ENCODE assay signal across 1 cellular context in genomic region chr12:53268009-53268636, GRCh38.
TF ChIP-seq lines count a peak whose summit lies in the region.

Gene ESPL1, plus strand, starts transcription at chr12:53268299. Its CDS starts 468 bp downstream, at chr12:53268767.

TF ChIP-seq in WTC11, 78 proteins besides CTCF, POLR2A, EP300 and RAD21 (continued from another document):
- TF ChIP-seq FOXK1 (CRISPR knock-in tag; IDR thresholded peaks at IDR 0.05) (0 out of 2 replicates have a peak, but pooled peaks have one; percentile 56), TP53 (CRISPR knock-in tag; IDR thresholded peaks at IDR 0.05) (no peak), ZNF532 (CRISPR knock-in tag; IDR thresholded peaks at IDR 0.05; ENCODE audit: borderline replicate concordance) (no peak), FOXJ3 (CRISPR knock-in tag; IDR thresholded peaks at IDR 0.05; ENCODE audit: borderline replicate concordance) (no peak), TEAD1 (CRISPR knock-in tag; IDR thresholded peaks at IDR 0.05) (no peak; the same call in 1 of the 2 replicates), E2F4 (CRISPR knock-in tag; IDR thresholded peaks at IDR 0.05; ENCODE audit: borderline replicate concordance, low read depth) (peak; percentile 91), ZNF317 (CRISPR knock-in tag; IDR thresholded peaks at IDR 0.05; ENCODE audit: borderline replicate concordance, low read depth) (no peak), GRHL2 (CRISPR knock-in tag; IDR thresholded peaks at IDR 0.05; ENCODE audit: insufficient replicate concordance, severe bottlenecking) (no peak), SP1 (CRISPR knock-in tag; conservative IDR thresholded peaks at IDR 0.05) (0 out of 2 replicates have a peak, but pooled peaks have one; percentile 33), ZNF512 (CRISPR knock-in tag; IDR thresholded peaks at IDR 0.05; ENCODE audit: borderline replicate concordance) (no peak), ZNF416 (CRISPR knock-in tag; IDR thresholded peaks at IDR 0.05) (no peak), NR3C1 (CRISPR knock-in tag; conservative IDR thresholded peaks at IDR 0.05; ENCODE audit: low read depth) (no peak), ZBTB43 (CRISPR knock-in tag; IDR thresholded peaks at IDR 0.05) (no peak), IRF1 (CRISPR knock-in tag; IDR thresholded peaks at IDR 0.05) (no peak), MYBL2 (CRISPR knock-in tag; IDR thresholded peaks at IDR 0.05) (peak; percentile 98), JUN (CRISPR knock-in tag; IDR thresholded peaks at IDR 0.05) (no peak), IRF2 (CRISPR knock-in tag; IDR thresholded peaks at IDR 0.05; ENCODE audit: borderline replicate concordance, low read depth) (no peak), ZMAT4 (CRISPR knock-in tag; IDR thresholded peaks at IDR 0.05) (no peak), OVOL2 (CRISPR knock-in tag; IDR thresholded peaks at IDR 0.05; ENCODE audit: borderline replicate concordance) (no peak), ZNF396 (CRISPR knock-in tag; IDR thresholded peaks at IDR 0.05; ENCODE audit: borderline replicate concordance) (no peak), ZNF121 (CRISPR knock-in tag; IDR thresholded peaks at IDR 0.05) (peak; percentile 88; the same call in 1 of the 2 replicates), ESRRA (CRISPR knock-in tag; IDR thresholded peaks at IDR 0.05; ENCODE audit: borderline replicate concordance) (no peak), TCF7 (CRISPR knock-in tag; IDR thresholded peaks at IDR 0.05; ENCODE audit: low read depth) (no peak), ZNF219 (CRISPR knock-in tag; IDR thresholded peaks at IDR 0.05; ENCODE audit: borderline replicate concordance) (no peak), NR2C2 (CRISPR knock-in tag; IDR thresholded peaks at IDR 0.05) (no peak)
- TF ChIP-seq, protein P1, sequence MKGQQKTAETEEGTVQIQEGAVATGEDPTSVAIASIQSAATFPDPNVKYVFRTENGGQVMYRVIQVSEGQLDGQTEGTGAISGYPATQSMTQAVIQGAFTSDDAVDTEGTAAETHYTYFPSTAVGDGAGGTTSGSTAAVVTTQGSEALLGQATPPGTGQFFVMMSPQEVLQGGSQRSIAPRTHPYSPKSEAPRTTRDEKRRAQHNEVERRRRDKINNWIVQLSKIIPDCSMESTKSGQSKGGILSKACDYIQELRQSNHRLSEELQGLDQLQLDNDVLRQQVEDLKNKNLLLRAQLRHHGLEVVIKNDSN (CRISPR knock-in tag; IDR thresholded peaks at IDR 0.05): peak; percentile 47; the same call in 1 of the 2 replicates
- TF ChIP-seq, protein P2, sequence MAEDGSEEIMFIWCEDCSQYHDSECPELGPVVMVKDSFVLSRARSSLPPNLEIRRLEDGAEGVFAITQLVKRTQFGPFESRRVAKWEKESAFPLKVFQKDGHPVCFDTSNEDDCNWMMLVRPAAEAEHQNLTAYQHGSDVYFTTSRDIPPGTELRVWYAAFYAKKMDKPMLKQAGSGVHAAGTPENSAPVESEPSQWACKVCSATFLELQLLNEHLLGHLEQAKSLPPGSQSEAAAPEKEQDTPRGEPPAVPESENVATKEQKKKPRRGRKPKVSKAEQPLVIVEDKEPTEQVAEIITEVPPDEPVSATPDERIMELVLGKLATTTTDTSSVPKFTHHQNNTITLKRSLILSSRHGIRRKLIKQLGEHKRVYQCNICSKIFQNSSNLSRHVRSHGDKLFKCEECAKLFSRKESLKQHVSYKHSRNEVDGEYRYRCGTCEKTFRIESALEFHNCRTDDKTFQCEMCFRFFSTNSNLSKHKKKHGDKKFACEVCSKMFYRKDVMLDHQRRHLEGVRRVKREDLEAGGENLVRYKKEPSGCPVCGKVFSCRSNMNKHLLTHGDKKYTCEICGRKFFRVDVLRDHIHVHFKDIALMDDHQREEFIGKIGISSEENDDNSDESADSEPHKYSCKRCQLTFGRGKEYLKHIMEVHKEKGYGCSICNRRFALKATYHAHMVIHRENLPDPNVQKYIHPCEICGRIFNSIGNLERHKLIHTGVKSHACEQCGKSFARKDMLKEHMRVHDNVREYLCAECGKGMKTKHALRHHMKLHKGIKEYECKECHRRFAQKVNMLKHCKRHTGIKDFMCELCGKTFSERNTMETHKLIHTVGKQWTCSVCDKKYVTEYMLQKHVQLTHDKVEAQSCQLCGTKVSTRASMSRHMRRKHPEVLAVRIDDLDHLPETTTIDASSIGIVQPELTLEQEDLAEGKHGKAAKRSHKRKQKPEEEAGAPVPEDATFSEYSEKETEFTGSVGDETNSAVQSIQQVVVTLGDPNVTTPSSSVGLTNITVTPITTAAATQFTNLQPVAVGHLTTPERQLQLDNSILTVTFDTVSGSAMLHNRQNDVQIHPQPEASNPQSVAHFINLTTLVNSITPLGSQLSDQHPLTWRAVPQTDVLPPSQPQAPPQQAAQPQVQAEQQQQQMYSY (CRISPR knock-in tag; IDR thresholded peaks at IDR 0.05): no peak
- TF ChIP-seq, protein P3, sequence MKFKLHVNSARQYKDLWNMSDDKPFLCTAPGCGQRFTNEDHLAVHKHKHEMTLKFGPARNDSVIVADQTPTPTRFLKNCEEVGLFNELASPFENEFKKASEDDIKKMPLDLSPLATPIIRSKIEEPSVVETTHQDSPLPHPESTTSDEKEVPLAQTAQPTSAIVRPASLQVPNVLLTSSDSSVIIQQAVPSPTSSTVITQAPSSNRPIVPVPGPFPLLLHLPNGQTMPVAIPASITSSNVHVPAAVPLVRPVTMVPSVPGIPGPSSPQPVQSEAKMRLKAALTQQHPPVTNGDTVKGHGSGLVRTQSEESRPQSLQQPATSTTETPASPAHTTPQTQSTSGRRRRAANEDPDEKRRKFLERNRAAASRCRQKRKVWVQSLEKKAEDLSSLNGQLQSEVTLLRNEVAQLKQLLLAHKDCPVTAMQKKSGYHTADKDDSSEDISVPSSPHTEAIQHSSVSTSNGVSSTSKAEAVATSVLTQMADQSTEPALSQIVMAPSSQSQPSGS (CRISPR knock-in tag; IDR thresholded peaks at IDR 0.05; ENCODE audit: borderline replicate concordance, low read depth): no peak
- TF ChIP-seq, protein P4, sequence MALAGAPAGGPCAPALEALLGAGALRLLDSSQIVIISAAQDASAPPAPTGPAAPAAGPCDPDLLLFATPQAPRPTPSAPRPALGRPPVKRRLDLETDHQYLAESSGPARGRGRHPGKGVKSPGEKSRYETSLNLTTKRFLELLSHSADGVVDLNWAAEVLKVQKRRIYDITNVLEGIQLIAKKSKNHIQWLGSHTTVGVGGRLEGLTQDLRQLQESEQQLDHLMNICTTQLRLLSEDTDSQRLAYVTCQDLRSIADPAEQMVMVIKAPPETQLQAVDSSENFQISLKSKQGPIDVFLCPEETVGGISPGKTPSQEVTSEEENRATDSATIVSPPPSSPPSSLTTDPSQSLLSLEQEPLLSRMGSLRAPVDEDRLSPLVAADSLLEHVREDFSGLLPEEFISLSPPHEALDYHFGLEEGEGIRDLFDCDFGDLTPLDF (CRISPR knock-in tag; IDR thresholded peaks at IDR 0.05): no peak
- TF ChIP-seq, protein P5, sequence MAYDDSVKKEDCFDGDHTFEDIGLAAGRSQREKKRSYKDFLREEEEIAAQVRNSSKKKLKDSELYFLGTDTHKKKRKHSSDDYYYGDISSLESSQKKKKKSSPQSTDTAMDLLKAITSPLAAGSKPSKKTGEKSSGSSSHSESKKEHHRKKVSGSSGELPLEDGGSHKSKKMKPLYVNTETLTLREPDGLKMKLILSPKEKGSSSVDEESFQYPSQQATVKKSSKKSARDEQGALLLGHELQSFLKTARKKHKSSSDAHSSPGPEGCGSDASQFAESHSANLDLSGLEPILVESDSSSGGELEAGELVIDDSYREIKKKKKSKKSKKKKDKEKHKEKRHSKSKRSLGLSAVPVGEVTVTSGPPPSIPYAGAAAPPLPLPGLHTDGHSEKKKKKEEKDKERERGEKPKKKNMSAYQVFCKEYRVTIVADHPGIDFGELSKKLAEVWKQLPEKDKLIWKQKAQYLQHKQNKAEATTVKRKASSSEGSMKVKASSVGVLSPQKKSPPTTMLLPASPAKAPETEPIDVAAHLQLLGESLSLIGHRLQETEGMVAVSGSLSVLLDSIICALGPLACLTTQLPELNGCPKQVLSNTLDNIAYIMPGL (CRISPR knock-in tag; IDR thresholded peaks at IDR 0.05): no peak; the same call in 1 of the 2 replicates
